17 cellular contexts compared by ENCODE assay signal in genomic region chr6:901696-902455, GRCh38.
"Had no signal": no experiment of that assay in that cellular context is flagged by ENCODE, and none has a peak within 500 bp of the region (broad histone marks: within the 10 kb centered on the region; RNA-seq: fewer than 3 reads in every experiment).

No MANE protein-coding gene starts in this region.

- H3K36me3 ChIP-seq: esophagus squamous epithelium, heart left ventricle, ovary, tibial artery, uterus had no signal

- H3K4me3 ChIP-seq: heart left ventricle, ovary, tibial artery, uterus had no signal

- H3K4me1 ChIP-seq: uterus had no signal

- DNase-seq: activated CD4-positive, alpha-beta T cell treated with anti-CD3 and anti-CD28 coated beads, Interleukin-2, amount 50 U/mL, for 1 hour; activated CD8-positive, alpha-beta memory T cell treated with anti-CD3 and anti-CD28 coated beads for 24 hours; activated naive CD8-positive, alpha-beta T cell treated with anti-CD3 and anti-CD28 coated beads for 36 hours; amygdala; central memory CD4-positive, alpha-beta T cell; cortex of kidney; effector CD4-positive, alpha-beta T cell; esophagus squamous epithelium; foreskin melanocyte; heart left ventricle; left colon; mammary epithelial cell; naive B cell; ovary; stimulated activated CD4-positive, alpha-beta T cell treated with anti-CD3 and anti-CD28 coated beads, Interleukin-12 subunit alpha, Interleukin-12 subunit beta, amount 100 ng/mL, for 4 hours; tibial artery; uterus had no signal

- H3K27me3 ChIP-seq: ovary, uterus had no signal

- H3K9me3 ChIP-seq: esophagus squamous epithelium, heart left ventricle, ovary, tibial artery, uterus had no signal

- H3K27ac ChIP-seq: esophagus squamous epithelium, heart left ventricle, ovary, tibial artery, uterus had no signal
